1 cellular context compared by ENCODE assay signal in the genomic region with DNA sequence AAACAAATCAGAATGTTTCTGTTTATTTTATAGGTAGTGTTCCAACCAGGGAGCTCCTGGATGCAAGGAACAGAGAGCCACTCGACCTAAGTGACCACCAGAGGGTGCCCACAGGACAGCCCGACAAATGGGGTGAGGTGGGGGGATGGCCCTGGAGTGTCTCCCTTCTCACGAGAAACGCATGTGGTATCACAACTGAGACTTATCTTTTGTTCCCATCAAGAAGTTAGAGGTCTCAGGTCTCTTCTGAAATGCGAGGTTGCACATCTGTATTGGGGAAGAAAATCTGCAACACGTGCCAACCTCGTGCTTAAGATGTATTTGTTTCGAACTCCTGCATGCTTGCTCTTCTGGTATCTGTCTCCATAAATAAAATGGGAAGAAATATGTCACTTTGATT.
TF ChIP-seq lines count a peak whose summit lies in the region.

No MANE protein-coding gene starts in this region.

TF ChIP-seq in WTC11, 78 proteins besides CTCF, POLR2A, EP300 and RAD21 (continued from another document):
- TF ChIP-seq, protein P1, sequence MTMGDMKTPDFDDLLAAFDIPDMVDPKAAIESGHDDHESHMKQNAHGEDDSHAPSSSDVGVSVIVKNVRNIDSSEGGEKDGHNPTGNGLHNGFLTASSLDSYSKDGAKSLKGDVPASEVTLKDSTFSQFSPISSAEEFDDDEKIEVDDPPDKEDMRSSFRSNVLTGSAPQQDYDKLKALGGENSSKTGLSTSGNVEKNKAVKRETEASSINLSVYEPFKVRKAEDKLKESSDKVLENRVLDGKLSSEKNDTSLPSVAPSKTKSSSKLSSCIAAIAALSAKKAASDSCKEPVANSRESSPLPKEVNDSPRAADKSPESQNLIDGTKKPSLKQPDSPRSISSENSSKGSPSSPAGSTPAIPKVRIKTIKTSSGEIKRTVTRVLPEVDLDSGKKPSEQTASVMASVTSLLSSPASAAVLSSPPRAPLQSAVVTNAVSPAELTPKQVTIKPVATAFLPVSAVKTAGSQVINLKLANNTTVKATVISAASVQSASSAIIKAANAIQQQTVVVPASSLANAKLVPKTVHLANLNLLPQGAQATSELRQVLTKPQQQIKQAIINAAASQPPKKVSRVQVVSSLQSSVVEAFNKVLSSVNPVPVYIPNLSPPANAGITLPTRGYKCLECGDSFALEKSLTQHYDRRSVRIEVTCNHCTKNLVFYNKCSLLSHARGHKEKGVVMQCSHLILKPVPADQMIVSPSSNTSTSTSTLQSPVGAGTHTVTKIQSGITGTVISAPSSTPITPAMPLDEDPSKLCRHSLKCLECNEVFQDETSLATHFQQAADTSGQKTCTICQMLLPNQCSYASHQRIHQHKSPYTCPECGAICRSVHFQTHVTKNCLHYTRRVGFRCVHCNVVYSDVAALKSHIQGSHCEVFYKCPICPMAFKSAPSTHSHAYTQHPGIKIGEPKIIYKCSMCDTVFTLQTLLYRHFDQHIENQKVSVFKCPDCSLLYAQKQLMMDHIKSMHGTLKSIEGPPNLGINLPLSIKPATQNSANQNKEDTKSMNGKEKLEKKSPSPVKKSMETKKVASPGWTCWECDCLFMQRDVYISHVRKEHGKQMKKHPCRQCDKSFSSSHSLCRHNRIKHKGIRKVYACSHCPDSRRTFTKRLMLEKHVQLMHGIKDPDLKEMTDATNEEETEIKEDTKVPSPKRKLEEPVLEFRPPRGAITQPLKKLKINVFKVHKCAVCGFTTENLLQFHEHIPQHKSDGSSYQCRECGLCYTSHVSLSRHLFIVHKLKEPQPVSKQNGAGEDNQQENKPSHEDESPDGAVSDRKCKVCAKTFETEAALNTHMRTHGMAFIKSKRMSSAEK (CRISPR knock-in tag; IDR thresholded peaks at IDR 0.05; ENCODE audit: borderline replicate concordance) = no peak
- TF ChIP-seq ZNF396 (CRISPR knock-in tag; IDR thresholded peaks at IDR 0.05; ENCODE audit: borderline replicate concordance) = no peak
